ENCODE assay signal across 24 cellular contexts in the genomic region with DNA sequence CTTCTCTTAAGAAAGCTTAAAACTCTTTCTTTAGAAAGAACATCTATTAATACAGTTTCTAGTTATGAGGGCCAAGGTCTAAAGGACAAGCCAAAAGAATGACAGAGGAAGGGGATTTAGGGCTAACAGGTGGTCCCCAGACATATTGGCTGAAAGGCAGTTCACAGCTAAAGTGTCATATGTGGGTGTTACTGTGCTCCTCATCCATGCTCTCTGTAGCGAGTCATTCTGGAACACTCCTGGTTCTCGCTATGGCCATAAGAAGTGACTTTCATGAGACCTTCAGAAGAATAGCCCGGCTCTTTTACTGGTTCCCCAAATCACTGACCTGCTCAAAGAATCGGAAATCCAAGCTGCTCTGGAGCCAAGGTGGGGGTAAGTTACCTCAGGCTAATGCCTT.
"Had no signal": no experiment of that assay in that cellular context is flagged by ENCODE, and none has a peak within 500 bp of the region (broad histone marks: within the 10 kb centered on the region; RNA-seq: fewer than 3 reads in every experiment).

No MANE protein-coding gene starts in this region.

- H3K4me1 ChIP-seq: heart right ventricle, left ventricle myocardium inferior, neural progenitor cell, parathyroid adenoma, right atrium auricular region, right lobe of liver, spleen, suprapubic skin, tibial artery, uterus had no signal

- H3K27ac ChIP-seq: heart right ventricle, hepatocyte, left ventricle myocardium inferior, neural progenitor cell, neutrophil, parathyroid adenoma, right atrium auricular region, right lobe of liver, spleen, suprapubic skin, thoracic aorta, tibial artery had no signal

- H3K36me3 ChIP-seq: left ventricle myocardium inferior, neural progenitor cell, neutrophil, right atrium auricular region, right lobe of liver, suprapubic skin, thoracic aorta, uterus had no signal

- DNase-seq: heart right ventricle; islet precursor cell; left ventricle myocardium inferior; mesendoderm; naive thymus-derived CD4-positive, alpha-beta T cell; occipital lobe; right lobe of liver; small intestine; spleen; stimulated activated CD4-positive, alpha-beta T cell treated with anti-CD3 and anti-CD28 coated beads, Interleukin-4, amount 100 ng/mL, for 24 hours; stimulated activated naive CD4-positive, alpha-beta T cell; tibial artery; trophoblast cell; uterus had no signal

- H3K9me3 ChIP-seq: heart right ventricle, left ventricle myocardium inferior, neutrophil, right atrium auricular region, right lobe of liver, spleen, suprapubic skin, thoracic aorta, tibial artery, uterus had no signal

- ATAC-seq: heart right ventricle; naive thymus-derived CD4-positive, alpha-beta T cell; natural killer cell treated with Interleukin-12 subunit alpha and Interleukin-12 subunit beta and Interleukin-15 and Interleukin-18, amount 100 ng/mL, for 72 hours; right lobe of liver; stimulated activated effector memory CD8-positive, alpha-beta T cell treated with anti-CD3 and anti-CD28 coated beads, Interleukin-12 subunit alpha, Interleukin-12 subunit beta, amount 100 ng/mL, for 72 hours had no signal

- H3K27me3 ChIP-seq: heart right ventricle, hepatocyte, neural progenitor cell, neutrophil, right atrium auricular region, right lobe of liver, spleen, suprapubic skin, tibial artery, uterus had no signal

- H3K4me3 ChIP-seq: heart right ventricle, hepatocyte, left ventricle myocardium inferior, lung, neural progenitor cell, right atrium auricular region, right lobe of liver, spleen, suprapubic skin, thoracic aorta, tibial artery, uterus had no signal
